Comparison of ENCODE assay signal across 20 cellular contexts in the genomic region with DNA sequence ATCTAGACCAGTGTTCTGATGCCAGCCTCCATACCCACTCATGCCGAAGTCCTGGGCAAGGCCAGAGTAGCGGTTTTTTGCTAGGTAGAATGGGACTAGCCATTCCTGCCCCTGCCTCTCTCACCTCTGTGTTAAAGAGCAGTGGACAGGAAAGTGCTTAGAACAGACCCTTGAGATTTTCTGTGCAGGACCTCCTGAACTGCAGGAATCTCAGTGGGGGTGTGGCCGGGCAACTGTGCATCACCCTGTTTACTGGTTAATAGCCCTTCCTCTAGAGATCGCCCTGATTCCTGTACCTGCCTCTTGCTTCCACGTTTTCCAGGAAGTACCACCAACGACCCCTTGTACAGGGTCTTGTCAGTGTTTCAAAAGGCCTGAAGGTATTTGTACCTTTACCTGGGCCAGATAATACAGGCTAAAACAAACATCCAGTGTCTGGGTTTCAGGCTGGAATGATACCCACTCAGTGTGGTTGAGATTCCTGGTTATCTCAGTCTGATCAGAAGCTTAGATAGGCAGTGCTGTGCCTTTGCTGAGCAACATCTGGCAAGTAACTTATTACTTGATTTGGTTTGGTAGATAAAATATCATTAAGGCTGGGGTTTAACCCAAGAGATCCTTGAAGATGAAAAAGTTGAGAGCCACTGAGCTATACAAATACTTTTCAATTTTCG.
DNase-seq lines count a peak whose midpoint lies in the region; ATAC-seq and TF ChIP-seq lines count a peak whose summit lies in the region.
"Had no signal": no experiment of that assay in that cellular context is flagged by ENCODE, and none has a peak within 500 bp of the region (broad histone marks: within the 10 kb centered on the region; RNA-seq: fewer than 3 reads in every experiment).

No MANE protein-coding gene starts in this region.

- intact Hi-C loops in posterior vena cava (cut with DNase I) = no loop called here
- intact Hi-C loops in head of caudate nucleus (cut with DNase I) = no loop called here

- no peaks in the 10 kb centered on the region for H3K9me2 ChIP-seq in MM.1S (replicated peaks; ENCODE audit: insufficient read depth, low read length)

- peaks cover 21% of the 10 kb centered on the region for H3F3A ChIP-seq in MM.1S (ENCODE audit: insufficient read depth, low read length)

- H3K4me3 Mint-ChIP-seq in CD8-positive, alpha-beta memory T cell = no peak overlapping the region
- H3K4me3 Mint-ChIP-seq in endodermal cell = no peak overlapping the region
- H3K4me3 Mint-ChIP-seq: H9, IgD-negative memory B cell had no signal

- H3K4me1 ChIP-seq in CD8-positive, alpha-beta memory T cell (ENCODE audit: insufficient read depth, low read length) = peaks cover 24% of the 10 kb centered on the region
- peaks cover 39% of the 10 kb centered on the region for H3K4me1 ChIP-seq in MM.1S (ENCODE audit: low read length)
- peaks cover 9% of the 10 kb centered on the region for H3K4me1 ChIP-seq in endodermal cell (ENCODE audit: control insufficient read depth, insufficient read depth, low read length)

- H3K9me3 Mint-ChIP-seq in CD8-positive, alpha-beta memory T cell = no peaks in the 10 kb centered on the region
- H3K9me3 Mint-ChIP-seq in endodermal cell = no peaks in the 10 kb centered on the region
- H3K9me3 Mint-ChIP-seq: H9, IgD-negative memory B cell had no signal

- no peak for DNase-seq in CD8-positive, alpha-beta memory T cell
- no peak for DNase-seq in MM.1S
- peak; percentile 25 for DNase-seq in endodermal cell
- DNase-seq in posterior vena cava (ENCODE audit: low spot score) = peak; percentile 40
- no peak for DNase-seq in head of caudate nucleus
- DNase-seq in dedifferentiated amniotic fluid mesenchymal stem cell (ENCODE audit: extremely low spot score) = no peak
- DNase-seq: COR-L47; EL; H9; NCI-H1417 treated with DMSO at 0.1 percent for 48 hours; NCI-H1930; NCI-H446; NCI-H69; NK-92 treated with Interleukin-12 subunit alpha and Interleukin-12 subunit beta, amount 100 ng/mL, for 24 hours; RPMI8226; SIG-M5 had no signal

- ATAC-seq in GM19397 (IDR thresholded peaks at IDR 0.05; ENCODE audit: unreplicated experiment) = no peak

- H3K4me2 ChIP-seq in MM.1S (ENCODE audit: low read depth, low read length) = peak overlapping the region; percentile 79

- CTCF ChIA-PET in CD8-positive, alpha-beta memory T cell (lab: Charles Lee) = interaction anchor here (0.8 to 1.4 kb wide), 2 partner anchors 12 to 50 kb away, joined by 3 to 4 read pairs; no protein-coding TSS in a partner anchor

- H3K4me1 Mint-ChIP-seq in CD8-positive, alpha-beta memory T cell = peaks cover 58 to 91% (median 79%) of the 10 kb centered on the region in 3 donors
- H3K4me1 Mint-ChIP-seq in endodermal cell = no peaks in the 10 kb centered on the region

- H3K27me3 ChIP-seq in CD8-positive, alpha-beta memory T cell (ENCODE audit: insufficient read depth, low read length, poor library complexity, severe bottlenecking) = no peaks in the 10 kb centered on the region
- H3K27me3 ChIP-seq in MM.1S (replicated peaks; ENCODE audit: insufficient read depth, low read length) = no peaks in the 10 kb centered on the region
- H3K27me3 ChIP-seq in endodermal cell (ENCODE audit: control insufficient read depth, insufficient read depth, low read length, poor library complexity, severe bottlenecking) = no peaks in the 10 kb centered on the region

- H2AFZ ChIP-seq in MM.1S (ENCODE audit: low read length) = no peak overlapping the region

- H3K27me3 Mint-ChIP-seq in CD8-positive, alpha-beta memory T cell = no peaks in the 10 kb centered on the region
- no peaks in the 10 kb centered on the region for H3K27me3 Mint-ChIP-seq in endodermal cell (ENCODE audit: insufficient read depth)
- H3K27me3 Mint-ChIP-seq: IgD-negative memory B cell had no signal

- H3K9ac ChIP-seq in MM.1S (ENCODE audit: low read length) (no peak overlapping the region), endodermal cell (ENCODE audit: extremely low read depth, low read length, poor library complexity, severe bottlenecking) (no peak overlapping the region)

- peak overlapping the region; percentile 23 to 93 (median 79) for H3K27ac Mint-ChIP-seq in CD8-positive, alpha-beta memory T cell
- no peak overlapping the region for H3K27ac Mint-ChIP-seq in endodermal cell
- H3K27ac Mint-ChIP-seq: H9 had no signal

- no peaks in the 10 kb centered on the region for H3K9me3 ChIP-seq in CD8-positive, alpha-beta memory T cell (ENCODE audit: low read length)
- H3K9me3 ChIP-seq in MM.1S (replicated peaks; ENCODE audit: insufficient read depth, low read length) (no peaks in the 10 kb centered on the region), endodermal cell (ENCODE audit: control insufficient read depth, low read length) (no peaks in the 10 kb centered on the region)

- peaks cover 14% of the 10 kb centered on the region; the same call in 1 of the 2 replicates for H3K79me2 ChIP-seq in MM.1S (ENCODE audit: low read length)

- 85 to 90% methylated on average over 7 of the region's 7 CpGs for WGBS in endodermal cell (ENCODE audit: insufficient coverage in 1 of 2, insufficient read length in 1 of 2), 2 experiments

- no peak overlapping the region for H3K4me3 ChIP-seq in CD8-positive, alpha-beta memory T cell (ENCODE audit: low read length)
- H3K4me3 ChIP-seq in MM.1S (ENCODE audit: low read length) (no peak overlapping the region), endodermal cell (ENCODE audit: low read length) (no peak overlapping the region)

- H4K20me1 ChIP-seq in MM.1S (ENCODE audit: insufficient read depth, low read length) = no peaks in the 10 kb centered on the region

- POLR2A ChIA-PET in CD8-positive, alpha-beta memory T cell (lab: Charles Lee) = interaction anchor here (1.0 kb wide), 1 partner anchor 12 kb away, joined by 3 read pairs; no protein-coding TSS in a partner anchor

- H3K36me3 Mint-ChIP-seq in CD8-positive, alpha-beta memory T cell = peaks cover 0 to 90% (median 20%) of the 10 kb centered on the region in 3 donors
- H3K36me3 Mint-ChIP-seq in endodermal cell (ENCODE audit: low read depth) = no peaks in the 10 kb centered on the region
- H3K36me3 Mint-ChIP-seq: IgD-negative memory B cell had no signal

- TF ChIP-seq CTCF in MM.1S (IDR thresholded peaks at IDR 0.05; ENCODE audit: low read length) (no peak), endodermal cell (conservative IDR thresholded peaks at IDR 0.05) (no peak)

- H3K36me3 ChIP-seq in CD8-positive, alpha-beta memory T cell (ENCODE audit: insufficient read depth, low read length) = peaks cover 17% of the 10 kb centered on the region
- no peaks in the 10 kb centered on the region for H3K36me3 ChIP-seq in MM.1S (replicated peaks; ENCODE audit: insufficient read depth, low read length)
- H3K36me3 ChIP-seq in endodermal cell (ENCODE audit: control insufficient read depth, insufficient read depth, low read length) = no peaks in the 10 kb centered on the region

- H3K27ac ChIP-seq in CD8-positive, alpha-beta memory T cell (ENCODE audit: low read depth, low read length) = no peak overlapping the region
- H3K27ac ChIP-seq in MM.1S (ENCODE audit: low read length) = peak overlapping the region; percentile 70; the same call in 1 of the 2 replicates
- no peak overlapping the region for H3K27ac ChIP-seq in endodermal cell (ENCODE audit: low read depth, low read length)
- H3K27ac ChIP-seq: C4-2B, HL-60 had no signal

Comparison
In these comparisons a context has a peak if more than half of its experiments do, and no peak if none do; other contexts are left out.
1. DNase-seq: peak in endodermal cell (single experiment) and posterior vena cava (single experiment); none in CD8-positive, alpha-beta memory T cell (0 of 5), MM.1S (single experiment), head of caudate nucleus (0 of 42) and dedifferentiated amniotic fluid mesenchymal stem cell (single experiment).